ENCODE assay signal across 17 cellular contexts in the genomic region with DNA sequence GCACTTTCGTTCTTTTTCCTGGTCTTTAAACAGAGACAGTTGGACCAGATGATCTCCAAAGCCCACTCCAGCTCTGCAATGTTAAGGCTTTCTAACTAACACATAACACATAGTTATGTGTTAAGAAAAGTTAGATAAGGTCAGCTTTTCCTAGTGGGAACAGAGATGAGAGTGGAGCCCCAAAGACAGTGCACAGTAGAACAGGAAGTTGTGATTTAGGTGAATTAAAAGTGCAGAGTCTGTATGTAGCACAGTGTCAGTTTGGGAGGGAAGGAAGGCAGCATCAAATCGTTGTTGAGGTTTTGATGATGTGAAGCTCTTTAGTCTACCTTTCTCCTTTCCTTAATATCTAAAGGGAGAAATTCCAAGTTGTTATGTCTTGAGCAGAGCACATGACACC.
"Had no signal": no experiment of that assay in that cellular context is flagged by ENCODE, and none has a peak within 500 bp of the region (broad histone marks: within the 10 kb centered on the region; RNA-seq: fewer than 3 reads in every experiment).

No MANE protein-coding gene starts in this region.

- H3K27me3 Mint-ChIP-seq: progenitor cell of endocrine pancreas had no signal

- H3K9me3 ChIP-seq: esophagus muscularis mucosa, gastroesophageal sphincter, heart left ventricle, left lung, tibial artery had no signal

- H3K27ac ChIP-seq: esophagus muscularis mucosa, gastroesophageal sphincter, heart left ventricle, left lung, tibial artery had no signal

- H3K27ac Mint-ChIP-seq: mesothelial cell of epicardium, progenitor cell of endocrine pancreas had no signal

- H3K4me3 ChIP-seq: esophagus muscularis mucosa, gastroesophageal sphincter, heart left ventricle, left lung, tibial artery had no signal

- H3K9me3 Mint-ChIP-seq: mesothelial cell of epicardium had no signal

- DNase-seq: activated naive CD4-positive, alpha-beta T cell; aorta; cerebellar nuclear complex; cortex of kidney; heart left ventricle; left lung; occipital lobe; stimulated activated CD4-positive, alpha-beta T cell treated with anti-CD3 and anti-CD28 coated beads, Interleukin-12 subunit alpha, Interleukin-12 subunit beta, amount 100 ng/mL, for 4 hours; stimulated activated CD4-positive, alpha-beta T cell treated with anti-CD3 and anti-CD28 coated beads, Interleukin-1b, Interleukin-23, amount 100 ng/mL, for 48 hours; stimulated activated CD8-positive, alpha-beta memory T cell treated with anti-CD3 and anti-CD28 coated beads, Interleukin-4, amount 100 ng/mL, for 48 hours; stimulated activated naive CD8-positive, alpha-beta T cell treated with anti-CD3 and anti-CD28 coated beads, Interleukin-15, Interleukin-2, amounts not matched to agents 100 U/mL and 50 U/mL, for 24 hours; substantia nigra; tibial artery had no signal

- H3K4me3 Mint-ChIP-seq: mesothelial cell of epicardium had no signal

- H3K27me3 ChIP-seq: esophagus muscularis mucosa, gastroesophageal sphincter, heart left ventricle, left lung, tibial artery had no signal

- H3K4me1 ChIP-seq: tibial artery had no signal
